9 cellular contexts compared by ENCODE assay signal in the genomic region with DNA sequence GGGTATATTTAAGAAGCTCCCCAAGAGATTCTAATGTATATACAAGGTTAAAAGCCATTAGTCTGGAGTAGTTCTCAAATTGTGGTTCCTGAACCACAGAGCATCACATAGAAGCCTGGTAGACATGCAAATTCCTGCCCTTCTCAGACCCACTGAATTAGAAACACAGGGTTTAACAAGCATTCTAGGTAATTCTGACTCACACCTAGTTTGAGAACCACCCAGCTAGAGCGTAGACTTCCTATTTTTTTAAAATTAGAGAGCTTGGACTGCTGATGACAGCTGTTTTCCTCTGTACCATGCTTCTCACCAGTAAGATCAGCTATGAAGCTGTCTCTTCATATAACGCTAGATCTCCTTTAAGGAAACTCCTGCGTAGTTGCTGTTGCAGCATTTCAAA. TPM values are rescaled to one million over a fixed set of nuclear protein-coding genes. Genes with fewer than 3 reads are reported as not detected.
A peak's percentile ranks its signal among the peaks of the same experiment; 100 is the strongest.
DNase-seq lines count a peak whose midpoint lies in the region; ATAC-seq and TF ChIP-seq lines count a peak whose summit lies in the region.
"Had no signal": no experiment of that assay in that cellular context is flagged by ENCODE, and none has a peak within 500 bp of the region (broad histone marks: within the 10 kb centered on the region; RNA-seq: fewer than 3 reads in every experiment).

No MANE protein-coding gene starts in this region.

- no peaks in the 10 kb centered on the region for H3K27me3 ChIP-seq in effector memory CD4-positive, alpha-beta T cell (replicated peaks; ENCODE audit: control insufficient read depth, insufficient read depth, low read length, poor library complexity, severe bottlenecking)

- no peaks in the 10 kb centered on the region for H3K4me1 ChIP-seq in effector memory CD4-positive, alpha-beta T cell (ENCODE audit: control insufficient read depth, insufficient read depth, low read length, poor library complexity, severe bottlenecking)

- no peak overlapping the region for H3K27ac ChIP-seq in effector memory CD4-positive, alpha-beta T cell (ENCODE audit: insufficient read depth, low read length, poor library complexity, severe bottlenecking)

- H3K36me3 Mint-ChIP-seq in activated B cell treated with CpG ODN at 0.5 μM for 24 hours (ENCODE audit: low read depth), result peaks cover 10% of the 10 kb centered on the region

- POLR2A ChIA-PET in activated B cell treated with CpG ODN at 0.5 μM for 24 hours (lab: Charles Lee), result interaction anchor here (0.7 to 2.1 kb wide), 6 partner anchors 8 to 77 kb away, joined by 3 to 28 read pairs (median 4); a partner anchor contains a TSS

- CTCF ChIA-PET in activated B cell treated with CpG ODN at 0.5 μM for 24 hours (lab: Charles Lee), result interaction anchor here (0.9 to 1.9 kb wide), 3 partner anchors 21 to 76 kb away, joined by 3 to 14 read pairs (median 7); a partner anchor contains a TSS

- peaks cover 9% of the 10 kb centered on the region for H3K36me3 ChIP-seq in effector memory CD4-positive, alpha-beta T cell (ENCODE audit: control insufficient read depth, insufficient read depth, low read length)

- peaks cover 41% of the 10 kb centered on the region for H3K4me1 Mint-ChIP-seq in activated B cell treated with CpG ODN at 0.5 μM for 24 hours

- ATAC-seq in GM19351 (IDR thresholded peaks at IDR 0.05; ENCODE audit: unreplicated experiment) (peak; percentile 87), HG03108 (IDR thresholded peaks at IDR 0.05; ENCODE audit: unreplicated experiment) (peak; percentile 84), activated B cell treated with CpG ODN at 0.5 μM for 24 hours (ENCODE audit: low read depth) (peak; percentile 97), SK-N-SH treated with all-trans-retinoic acid at 6 μM for 48 hours (no peak)

- H3K4me3 ChIP-seq in effector memory CD4-positive, alpha-beta T cell (ENCODE audit: insufficient read depth, low read depth, low read length, poor library complexity, severe bottlenecking), result no peak overlapping the region

- DNase-seq in CD1c-positive myeloid dendritic cell (ENCODE audit: extremely low spot score), result peak; percentile 85
- DNase-seq in activated B cell treated with CpG ODN at 0.5 μM for 24 hours, result no peak
- DNase-seq in occipital lobe (lab: John Stamatoyannopoulos, UW), result no peak
- no peak for DNase-seq in activated CD4-positive, alpha-beta T cell treated with anti-CD3 and anti-CD28 coated beads, Interleukin-2, amount 50 U/mL, for 4 hours
- no peak for DNase-seq in effector memory CD4-positive, alpha-beta T cell
- DNase-seq: activated CD4-positive, alpha-beta T cell treated with anti-CD3 and anti-CD28 coated beads for 48 hours had no signal

- intact Hi-C loops in activated B cell treated with CpG ODN at 0.5 μM for 24 hours (cut with micrococcal nuclease), result loop anchor here (1.0 to 10.0 kb wide), 6 partner anchors 8 to 433 kb away; a partner anchor contains a TSS

- no peak for TF ChIP-seq CTCF in activated B cell treated with CpG ODN at 0.5 μM for 24 hours (IDR thresholded peaks at IDR 0.05)

- H3K27ac Mint-ChIP-seq in activated B cell treated with CpG ODN at 0.5 μM for 24 hours, result peak overlapping the region; percentile 63

- no peaks in the 10 kb centered on the region for H3K9me3 Mint-ChIP-seq in activated B cell treated with CpG ODN at 0.5 μM for 24 hours

- peak overlapping the region; percentile 32 for H3K4me3 Mint-ChIP-seq in activated B cell treated with CpG ODN at 0.5 μM for 24 hours

- peaks cover 21% of the 10 kb centered on the region for H3K27me3 Mint-ChIP-seq in activated B cell treated with CpG ODN at 0.5 μM for 24 hours

- H3K9me3 ChIP-seq in effector memory CD4-positive, alpha-beta T cell (ENCODE audit: control insufficient read depth, low read length), result no peaks in the 10 kb centered on the region

TF ChIP-seq in SK-N-SH treated with all-trans-retinoic acid at 6 μM for 48 hours, 23 proteins besides CTCF, POLR2A, EP300 and RAD21:
- TF ChIP-seq TCF4 (CRISPR knock-in tag; IDR thresholded peaks at IDR 0.05; ENCODE audit: borderline replicate concordance) (no peak), GLIS3 (CRISPR knock-in tag; IDR thresholded peaks at IDR 0.05) (no peak), ZC3H10 (CRISPR knock-in tag; IDR thresholded peaks at IDR 0.05) (no peak), RARB (CRISPR knock-in tag; IDR thresholded peaks at IDR 0.05) (no peak), BACH2 (CRISPR knock-in tag; IDR thresholded peaks at IDR 0.05; ENCODE audit: borderline replicate concordance) (no peak), ZFP3 (CRISPR knock-in tag; IDR thresholded peaks at IDR 0.05) (no peak)

RNA-seq across cellular contexts. Expression of a gene that starts 50.6 kb away (rescaled TPM):
- total RNA-seq in activated B cell treated with CpG ODN at 0.5 μM for 24 hours (3.1 and 3.3 TPM in 2 replicates), occipital lobe (1.6 TPM)
